In genomic region chr4:144176476-144176875, GRCh38 we compare ENCODE assay signal across 20 cellular contexts. TPM values are rescaled to one million over a fixed set of nuclear protein-coding genes. Genes with fewer than 3 reads are reported as not detected.
"Had no signal": no experiment of that assay in that cellular context is flagged by ENCODE, and none has a peak within 500 bp of the region (broad histone marks: within the 10 kb centered on the region; RNA-seq: fewer than 3 reads in every experiment).

No MANE protein-coding gene starts in this region.

- H3K9ac ChIP-seq: parathyroid adenoma had no signal

- H3K4me3 ChIP-seq: dorsolateral prefrontal cortex, lung, sigmoid colon had no signal

- H3K27me3 Mint-ChIP-seq: activated CD8-positive, alpha-beta T cell treated with anti-CD3 and anti-CD28 coated beads for 36 hours; activated naive CD8-positive, alpha-beta T cell treated with anti-CD3 and anti-CD28 coated beads, Interleukin-2, amount 50 U/mL, for 24 hours; activated T-cell treated with anti-CD3 and anti-CD28 coated beads, Interleukin-2, amount 50 U/mL, for 24 hours; stimulated activated naive B cell treated with anti-CD40 and anti-IgM and Interleukin-4, amounts not matched to agents 10 μg/mL and 1 μg/mL and 100 μg/mL, for 72 hours had no signal

- H3K9me3 Mint-ChIP-seq: activated CD8-positive, alpha-beta T cell treated with anti-CD3 and anti-CD28 coated beads for 36 hours; activated naive CD8-positive, alpha-beta T cell treated with anti-CD3 and anti-CD28 coated beads, Interleukin-2, amount 50 U/mL, for 24 hours; activated T-cell treated with anti-CD3 and anti-CD28 coated beads, Interleukin-2, amount 50 U/mL, for 24 hours; activated T-helper 2 cell treated with anti-CD3 and anti-CD28 coated beads, Interferon-gamma antibody, Interleukin-2, Interleukin-4, amounts not matched to agents 10 μg/mL and 5 μg/mL and 100 μg/mL, durations not matched to agents 14 hours and 24 hours and 36 hours; endodermal cell; natural killer cell treated with Interleukin-12 subunit alpha and Interleukin-12 subunit beta and Interleukin-15 and Interleukin-18, amount 100 ng/mL, for 72 hours; stimulated activated naive B cell treated with anti-CD40 and anti-IgM and Interleukin-4, amounts not matched to agents 10 μg/mL and 1 μg/mL and 100 μg/mL, for 72 hours had no signal

- H3K4me1 ChIP-seq: parathyroid adenoma had no signal

- H2AFZ ChIP-seq: parathyroid adenoma had no signal

- H3K27ac ChIP-seq: dorsolateral prefrontal cortex, epithelial cell of prostate, parathyroid adenoma, sigmoid colon had no signal

- H3K36me3 ChIP-seq: sigmoid colon had no signal

- H3K27ac Mint-ChIP-seq: activated CD8-positive, alpha-beta T cell treated with anti-CD3 and anti-CD28 coated beads for 36 hours; activated naive CD8-positive, alpha-beta T cell treated with anti-CD3 and anti-CD28 coated beads, Interleukin-2, amount 50 U/mL, for 24 hours; activated T-cell treated with anti-CD3 and anti-CD28 coated beads, Interleukin-2, amount 50 U/mL, for 24 hours; activated T-helper 2 cell treated with anti-CD3 and anti-CD28 coated beads, Interferon-gamma antibody, Interleukin-2, Interleukin-4, amounts not matched to agents 10 μg/mL and 5 μg/mL and 100 μg/mL, durations not matched to agents 14 hours and 24 hours and 36 hours; endodermal cell; natural killer cell treated with Interleukin-12 subunit alpha and Interleukin-12 subunit beta and Interleukin-15 and Interleukin-18, amount 100 ng/mL, for 72 hours; stimulated activated naive B cell treated with anti-CD40 and anti-IgM and Interleukin-4, amounts not matched to agents 10 μg/mL and 1 μg/mL and 100 μg/mL, for 72 hours had no signal

- H3K4me3 Mint-ChIP-seq: activated CD8-positive, alpha-beta T cell treated with anti-CD3 and anti-CD28 coated beads for 36 hours; activated naive CD8-positive, alpha-beta T cell treated with anti-CD3 and anti-CD28 coated beads, Interleukin-2, amount 50 U/mL, for 24 hours; activated T-cell treated with anti-CD3 and anti-CD28 coated beads, Interleukin-2, amount 50 U/mL, for 24 hours; endodermal cell; natural killer cell treated with Interleukin-12 subunit alpha and Interleukin-12 subunit beta and Interleukin-15 and Interleukin-18, amount 100 ng/mL, for 72 hours; stimulated activated naive B cell treated with anti-CD40 and anti-IgM and Interleukin-4, amounts not matched to agents 10 μg/mL and 1 μg/mL and 100 μg/mL, for 72 hours had no signal

- H3K27me3 ChIP-seq: dorsolateral prefrontal cortex, sigmoid colon had no signal

- H3K9me3 ChIP-seq: sigmoid colon had no signal

- H3K79me2 ChIP-seq: parathyroid adenoma had no signal

- DNase-seq: activated CD4-positive, alpha-beta T cell treated with anti-CD3 and anti-CD28 coated beads for 48 hours; activated CD4-positive, CD25-positive, alpha-beta regulatory T cell; activated CD8-positive, alpha-beta T cell treated with anti-CD3 and anti-CD28 coated beads for 36 hours; activated naive CD4-positive, alpha-beta T cell treated with Interleukin-2 at 50 U/mL for 16 hours; activated naive CD8-positive, alpha-beta T cell treated with anti-CD3 and anti-CD28 coated beads, Interleukin-2, amount 50 U/mL, for 24 hours; activated T-cell treated with anti-CD3 and anti-CD28 coated beads, Interleukin-2, amount 50 U/mL, for 24 hours; aorta; dorsolateral prefrontal cortex; endodermal cell; hippocampal formation; sigmoid colon; stimulated activated naive B cell treated with anti-CD40 and anti-IgM and Interleukin-4, amounts not matched to agents 10 μg/mL and 1 μg/mL and 100 μg/mL, for 72 hours; T1000 had no signal

- H3K36me3 Mint-ChIP-seq: natural killer cell treated with Interleukin-12 subunit alpha and Interleukin-12 subunit beta and Interleukin-15 and Interleukin-18, amount 100 ng/mL, for 72 hours; stimulated activated naive B cell treated with anti-CD40 and anti-IgM and Interleukin-4, amounts not matched to agents 10 μg/mL and 1 μg/mL and 100 μg/mL, for 72 hours had no signal

RNA-seq across cellular contexts. Expression of gene GYPA, which starts 36.0 kb away (rescaled TPM):
- total RNA-seq: activated CD8-positive, alpha-beta T cell treated with anti-CD3 and anti-CD28 coated beads for 36 hours; activated T-helper 2 cell treated with anti-CD3 and anti-CD28 coated beads, Interferon-gamma antibody, Interleukin-2, Interleukin-4, amounts not matched to agents 10 μg/mL and 5 μg/mL and 100 μg/mL, durations not matched to agents 14 hours and 24 hours and 36 hours; natural killer cell treated with Interleukin-12 subunit alpha and Interleukin-12 subunit beta and Interleukin-15 and Interleukin-18, amount 100 ng/mL, for 72 hours; sigmoid colon; T-helper 1 cell treated with Interleukin-12 subunit alpha and Interleukin-12 subunit beta and Interleukin-4 antibody, amounts not matched to agents 30 ng/mL and 1 ng/mL, for 36 hours; ureter had no signal
- polyA plus RNA-seq: aorta, lung, sigmoid colon had no signal
